1 cellular context compared by ENCODE assay signal in genomic region chr1:35869245-35869950, GRCh38.
TF ChIP-seq lines count a peak whose summit lies in the region.
"Not testable (repeated sequence)": the region's sequence is repeated elsewhere in the genome, so short reads cannot be mapped to it uniquely, and the experiment has no call there.

No MANE protein-coding gene starts in this region.

TF ChIP-seq in K562, 482 proteins besides CTCF, POLR2A, EP300 and RAD21 (continued from another document and continues in another):
- TF ChIP-seq MXD1 (CRISPR knock-in tag; IDR thresholded peaks at IDR 0.05; ENCODE audit: borderline replicate concordance, poor library complexity, severe bottlenecking) = peak; percentile 55
- peak in 1 of 3 experiments; percentile 57; a peak in 1 of 6 replicates for TF ChIP-seq ZBTB11 (CRISPR knock-in tag; IDR thresholded peaks at IDR 0.05)
- TF ChIP-seq GABPB1 (CRISPR knock-in tag; IDR thresholded peaks at IDR 0.05) = peak; percentile 64
- TF ChIP-seq DPF2 (IDR thresholded peaks at IDR 0.05) = 0 out of 2 replicates have a peak, but pooled peaks have one; percentile 23
- TF ChIP-seq PKNOX1 (IDR thresholded peaks at IDR 0.05) = peak; percentile 97
- TF ChIP-seq ZKSCAN8 (CRISPR knock-in tag; IDR thresholded peaks at IDR 0.05) = peak; percentile 65; the same call in 1 of the 2 replicates
- peak; percentile 76 for TF ChIP-seq POLR2G (IDR thresholded peaks at IDR 0.05; ENCODE audit: low read depth, low read length)
- peak; percentile 51; the same call in 1 of the 2 replicates for TF ChIP-seq PHF8 (IDR thresholded peaks at IDR 0.05; ENCODE audit: borderline replicate concordance, low read length)
- TF ChIP-seq L3MBTL2 (IDR thresholded peaks at IDR 0.05) = peak; percentile 93
- TF ChIP-seq ZNF589 (CRISPR knock-in tag; IDR thresholded peaks at IDR 0.05; ENCODE audit: low read depth) = peak; percentile 51; the same call in 1 of the 2 replicates
- peak; percentile 88 for TF ChIP-seq MGA (IDR thresholded peaks at IDR 0.05)
- TF ChIP-seq PBX2 (CRISPR knock-in tag; IDR thresholded peaks at IDR 0.05; ENCODE audit: low read depth) = peak; percentile 63
- peak; percentile 93 for TF ChIP-seq PBX2 (tag; conservative IDR thresholded peaks at IDR 0.05; ENCODE audit: low read depth)
- TF ChIP-seq ZNF175 (CRISPR knock-in tag; IDR thresholded peaks at IDR 0.05; ENCODE audit: low read depth) = 0 out of 2 replicates have a peak, but pooled peaks have one; percentile 58
- TF ChIP-seq RBFOX2 (IDR thresholded peaks at IDR 0.05; ENCODE audit: low read depth, low read length) = peak; percentile 80
- peak; percentile 52 for TF ChIP-seq HDAC3 (IDR thresholded peaks at IDR 0.05; ENCODE audit: borderline replicate concordance, partially characterized antibody)
- TF ChIP-seq SAP30 (IDR thresholded peaks at IDR 0.05; ENCODE audit: borderline replicate concordance, insufficient read depth, low read depth, low read length, poor library complexity, severe bottlenecking) = peak; percentile 76
- peak; percentile 17; the same call in 1 of the 2 replicates for TF ChIP-seq CTBP1 (IDR thresholded peaks at IDR 0.05; ENCODE audit: borderline replicate concordance)
- TF ChIP-seq PHF20 (IDR thresholded peaks at IDR 0.05; ENCODE audit: partially characterized antibody) = peak; percentile 73
- TF ChIP-seq NKRF (IDR thresholded peaks at IDR 0.05; ENCODE audit: borderline replicate concordance) = peak; percentile 85
- 0 out of 2 replicates have a peak, but pooled peaks have one; percentile 26 for TF ChIP-seq CREB1 (IDR thresholded peaks at IDR 0.05)
- peak; percentile 54; the same call in 1 of the 2 replicates for TF ChIP-seq CREB1 (CRISPR knock-in tag; IDR thresholded peaks at IDR 0.05)
- peak; percentile 69 for TF ChIP-seq TBP (optimal IDR thresholded peaks at IDR 0.05; ENCODE audit: low read depth, low read length)
- not testable (repeated sequence) for TF ChIP-seq ATF1 (CRISPR knock-in tag; IDR thresholded peaks at IDR 0.05)
- peak; percentile 78 for TF ChIP-seq ATF1 (tag; IDR thresholded peaks at IDR 0.05)
- peak in 1 of 2 experiments; percentile 83; a peak in 2 of 4 replicates for TF ChIP-seq HDAC1 (IDR thresholded peaks at IDR 0.05)
- TF ChIP-seq TAF7 (tag; IDR thresholded peaks at IDR 0.05) = peak; percentile 33
- 0 out of 2 replicates have a peak, but pooled peaks have one; percentile 28 for TF ChIP-seq NR3C1 (CRISPR knock-in tag; IDR thresholded peaks at IDR 0.05)
- 0 out of 2 replicates have a peak, but pooled peaks have one; percentile 64 for TF ChIP-seq GTF2E2 (tag; IDR thresholded peaks at IDR 0.05)
- TF ChIP-seq POLR2H (tag; IDR thresholded peaks at IDR 0.05; ENCODE audit: low read depth) = peak; percentile 77
- TF ChIP-seq EP400 (IDR thresholded peaks at IDR 0.05) = peak; percentile 90
- peak; percentile 79; the same call in 1 of the 2 replicates for TF ChIP-seq ZNF644 (tag; IDR thresholded peaks at IDR 0.05; ENCODE audit: low read depth)
